ENCODE assay signal across 1 cellular context in the genomic region with DNA sequence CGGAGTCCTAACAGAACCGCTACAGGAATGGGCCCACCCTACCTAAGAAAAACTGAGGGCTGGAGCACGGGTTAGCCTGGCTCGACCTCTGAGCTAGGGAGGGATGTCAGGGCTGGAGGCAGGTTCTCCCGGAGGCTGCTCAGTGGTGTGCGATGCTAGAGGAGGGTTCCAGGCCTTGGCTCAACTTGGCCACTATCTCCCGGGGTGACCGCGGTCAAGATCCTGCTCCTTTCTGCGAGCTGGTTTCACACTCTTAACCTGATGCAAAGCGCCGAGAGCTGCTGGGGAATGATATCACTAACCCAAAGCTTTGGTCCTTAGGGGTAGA.
TF ChIP-seq lines count a peak whose summit lies in the region.

No MANE protein-coding gene starts in this region.

TF ChIP-seq in HepG2, 621 proteins besides CTCF, POLR2A, EP300 and RAD21 (continued from another document):
- TF ChIP-seq SMARCC2 (IDR thresholded peaks at IDR 0.05) (no peak), CREB1 (IDR thresholded peaks at IDR 0.05) (no peak), CREB1 (CRISPR knock-in tag; IDR thresholded peaks at IDR 0.05) (peak; percentile 76), ZNF350 (CRISPR knock-in tag; IDR thresholded peaks at IDR 0.05; ENCODE audit: borderline replicate concordance, low read depth) (peak; percentile 44; the same call in 1 of the 2 replicates), SALL2 (CRISPR knock-in tag; IDR thresholded peaks at IDR 0.05) (peak; percentile 7; the same call in 1 of the 2 replicates), DR1 (CRISPR knock-in tag; IDR thresholded peaks at IDR 0.05) (0 out of 2 replicates have a peak, but pooled peaks have one; percentile 16), ASH2L (IDR thresholded peaks at IDR 0.05; ENCODE audit: insufficient read length, low read depth, low read length) (peak; percentile 43), ATF7 (IDR thresholded peaks at IDR 0.05) (no peak), ATF7 (CRISPR knock-in tag; IDR thresholded peaks at IDR 0.05) (no peak)
- TF ChIP-seq, protein P1, sequence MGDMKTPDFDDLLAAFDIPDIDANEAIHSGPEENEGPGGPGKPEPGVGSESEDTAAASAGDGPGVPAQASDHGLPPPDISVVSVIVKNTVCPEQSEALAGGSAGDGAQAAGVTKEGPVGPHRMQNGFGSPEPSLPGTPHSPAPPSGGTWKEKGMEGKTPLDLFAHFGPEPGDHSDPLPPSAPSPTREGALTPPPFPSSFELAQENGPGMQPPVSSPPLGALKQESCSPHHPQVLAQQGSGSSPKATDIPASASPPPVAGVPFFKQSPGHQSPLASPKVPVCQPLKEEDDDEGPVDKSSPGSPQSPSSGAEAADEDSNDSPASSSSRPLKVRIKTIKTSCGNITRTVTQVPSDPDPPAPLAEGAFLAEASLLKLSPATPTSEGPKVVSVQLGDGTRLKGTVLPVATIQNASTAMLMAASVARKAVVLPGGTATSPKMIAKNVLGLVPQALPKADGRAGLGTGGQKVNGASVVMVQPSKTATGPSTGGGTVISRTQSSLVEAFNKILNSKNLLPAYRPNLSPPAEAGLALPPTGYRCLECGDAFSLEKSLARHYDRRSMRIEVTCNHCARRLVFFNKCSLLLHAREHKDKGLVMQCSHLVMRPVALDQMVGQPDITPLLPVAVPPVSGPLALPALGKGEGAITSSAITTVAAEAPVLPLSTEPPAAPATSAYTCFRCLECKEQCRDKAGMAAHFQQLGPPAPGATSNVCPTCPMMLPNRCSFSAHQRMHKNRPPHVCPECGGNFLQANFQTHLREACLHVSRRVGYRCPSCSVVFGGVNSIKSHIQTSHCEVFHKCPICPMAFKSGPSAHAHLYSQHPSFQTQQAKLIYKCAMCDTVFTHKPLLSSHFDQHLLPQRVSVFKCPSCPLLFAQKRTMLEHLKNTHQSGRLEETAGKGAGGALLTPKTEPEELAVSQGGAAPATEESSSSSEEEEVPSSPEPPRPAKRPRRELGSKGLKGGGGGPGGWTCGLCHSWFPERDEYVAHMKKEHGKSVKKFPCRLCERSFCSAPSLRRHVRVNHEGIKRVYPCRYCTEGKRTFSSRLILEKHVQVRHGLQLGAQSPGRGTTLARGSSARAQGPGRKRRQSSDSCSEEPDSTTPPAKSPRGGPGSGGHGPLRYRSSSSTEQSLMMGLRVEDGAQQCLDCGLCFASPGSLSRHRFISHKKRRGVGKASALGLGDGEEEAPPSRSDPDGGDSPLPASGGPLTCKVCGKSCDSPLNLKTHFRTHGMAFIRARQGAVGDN (CRISPR knock-in tag; IDR thresholded peaks at IDR 0.05): peak; percentile 42; the same call in 1 of the 2 replicates
- TF ChIP-seq, protein P2, sequence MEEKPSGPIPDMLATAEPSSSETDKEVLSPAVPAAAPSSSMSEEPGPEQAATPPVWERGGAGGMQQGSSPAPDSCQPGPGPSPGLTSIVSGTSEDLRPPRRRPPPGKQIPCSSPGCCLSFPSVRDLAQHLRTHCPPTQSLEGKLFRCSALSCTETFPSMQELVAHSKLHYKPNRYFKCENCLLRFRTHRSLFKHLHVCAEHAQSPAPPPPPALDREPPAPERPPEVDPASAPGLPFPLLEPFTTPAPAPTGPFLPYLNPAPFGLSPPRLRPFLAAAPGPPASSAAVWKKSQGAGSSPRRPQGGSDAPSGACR (CRISPR knock-in tag; IDR thresholded peaks at IDR 0.05): 0 out of 2 replicates have a peak, but pooled peaks have one; percentile 9
- TF ChIP-seq, protein P3, sequence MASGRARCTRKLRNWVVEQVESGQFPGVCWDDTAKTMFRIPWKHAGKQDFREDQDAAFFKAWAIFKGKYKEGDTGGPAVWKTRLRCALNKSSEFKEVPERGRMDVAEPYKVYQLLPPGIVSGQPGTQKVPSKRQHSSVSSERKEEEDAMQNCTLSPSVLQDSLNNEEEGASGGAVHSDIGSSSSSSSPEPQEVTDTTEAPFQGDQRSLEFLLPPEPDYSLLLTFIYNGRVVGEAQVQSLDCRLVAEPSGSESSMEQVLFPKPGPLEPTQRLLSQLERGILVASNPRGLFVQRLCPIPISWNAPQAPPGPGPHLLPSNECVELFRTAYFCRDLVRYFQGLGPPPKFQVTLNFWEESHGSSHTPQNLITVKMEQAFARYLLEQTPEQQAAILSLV (CRISPR knock-in tag; IDR thresholded peaks at IDR 0.05; ENCODE audit: borderline replicate concordance): peak; percentile 14; the same call in 1 of the 2 replicates
- TF ChIP-seq, protein P4, sequence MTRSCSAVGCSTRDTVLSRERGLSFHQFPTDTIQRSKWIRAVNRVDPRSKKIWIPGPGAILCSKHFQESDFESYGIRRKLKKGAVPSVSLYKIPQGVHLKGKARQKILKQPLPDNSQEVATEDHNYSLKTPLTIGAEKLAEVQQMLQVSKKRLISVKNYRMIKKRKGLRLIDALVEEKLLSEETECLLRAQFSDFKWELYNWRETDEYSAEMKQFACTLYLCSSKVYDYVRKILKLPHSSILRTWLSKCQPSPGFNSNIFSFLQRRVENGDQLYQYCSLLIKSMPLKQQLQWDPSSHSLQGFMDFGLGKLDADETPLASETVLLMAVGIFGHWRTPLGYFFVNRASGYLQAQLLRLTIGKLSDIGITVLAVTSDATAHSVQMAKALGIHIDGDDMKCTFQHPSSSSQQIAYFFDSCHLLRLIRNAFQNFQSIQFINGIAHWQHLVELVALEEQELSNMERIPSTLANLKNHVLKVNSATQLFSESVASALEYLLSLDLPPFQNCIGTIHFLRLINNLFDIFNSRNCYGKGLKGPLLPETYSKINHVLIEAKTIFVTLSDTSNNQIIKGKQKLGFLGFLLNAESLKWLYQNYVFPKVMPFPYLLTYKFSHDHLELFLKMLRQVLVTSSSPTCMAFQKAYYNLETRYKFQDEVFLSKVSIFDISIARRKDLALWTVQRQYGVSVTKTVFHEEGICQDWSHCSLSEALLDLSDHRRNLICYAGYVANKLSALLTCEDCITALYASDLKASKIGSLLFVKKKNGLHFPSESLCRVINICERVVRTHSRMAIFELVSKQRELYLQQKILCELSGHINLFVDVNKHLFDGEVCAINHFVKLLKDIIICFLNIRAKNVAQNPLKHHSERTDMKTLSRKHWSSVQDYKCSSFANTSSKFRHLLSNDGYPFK (CRISPR knock-in tag; IDR thresholded peaks at IDR 0.05; ENCODE audit: borderline replicate concordance): 0 out of 2 replicates have a peak, but pooled peaks have one; percentile 10
- TF ChIP-seq, protein P5, sequence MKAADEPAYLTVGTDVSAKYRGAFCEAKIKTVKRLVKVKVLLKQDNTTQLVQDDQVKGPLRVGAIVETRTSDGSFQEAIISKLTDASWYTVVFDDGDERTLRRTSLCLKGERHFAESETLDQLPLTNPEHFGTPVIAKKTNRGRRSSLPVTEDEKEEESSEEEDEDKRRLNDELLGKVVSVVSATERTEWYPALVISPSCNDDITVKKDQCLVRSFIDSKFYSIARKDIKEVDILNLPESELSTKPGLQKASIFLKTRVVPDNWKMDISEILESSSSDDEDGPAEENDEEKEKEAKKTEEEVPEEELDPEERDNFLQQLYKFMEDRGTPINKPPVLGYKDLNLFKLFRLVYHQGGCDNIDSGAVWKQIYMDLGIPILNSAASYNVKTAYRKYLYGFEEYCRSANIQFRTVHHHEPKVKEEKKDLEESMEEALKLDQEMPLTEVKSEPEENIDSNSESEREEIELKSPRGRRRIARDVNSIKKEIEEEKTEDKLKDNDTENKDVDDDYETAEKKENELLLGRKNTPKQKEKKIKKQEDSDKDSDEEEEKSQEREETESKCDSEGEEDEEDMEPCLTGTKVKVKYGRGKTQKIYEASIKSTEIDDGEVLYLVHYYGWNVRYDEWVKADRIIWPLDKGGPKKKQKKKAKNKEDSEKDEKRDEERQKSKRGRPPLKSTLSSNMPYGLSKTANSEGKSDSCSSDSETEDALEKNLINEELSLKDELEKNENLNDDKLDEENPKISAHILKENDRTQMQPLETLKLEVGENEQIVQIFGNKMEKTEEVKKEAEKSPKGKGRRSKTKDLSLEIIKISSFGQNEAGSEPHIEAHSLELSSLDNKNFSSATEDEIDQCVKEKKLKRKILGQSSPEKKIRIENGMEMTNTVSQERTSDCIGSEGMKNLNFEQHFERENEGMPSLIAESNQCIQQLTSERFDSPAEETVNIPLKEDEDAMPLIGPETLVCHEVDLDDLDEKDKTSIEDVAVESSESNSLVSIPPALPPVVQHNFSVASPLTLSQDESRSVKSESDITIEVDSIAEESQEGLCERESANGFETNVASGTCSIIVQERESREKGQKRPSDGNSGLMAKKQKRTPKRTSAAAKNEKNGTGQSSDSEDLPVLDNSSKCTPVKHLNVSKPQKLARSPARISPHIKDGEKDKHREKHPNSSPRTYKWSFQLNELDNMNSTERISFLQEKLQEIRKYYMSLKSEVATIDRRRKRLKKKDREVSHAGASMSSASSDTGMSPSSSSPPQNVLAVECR (CRISPR knock-in tag; IDR thresholded peaks at IDR 0.05; ENCODE audit: borderline replicate concordance): peak; percentile 57; the same call in 1 of the 2 replicates
